ENCODE assay signal across 12 cellular contexts in genomic region chr5:57825026-57825683, GRCh38.
DNase-seq lines count a peak whose midpoint lies in the region; ATAC-seq and TF ChIP-seq lines count a peak whose summit lies in the region.
"Had no signal": no experiment of that assay in that cellular context is flagged by ENCODE, and none has a peak within 500 bp of the region (broad histone marks: within the 10 kb centered on the region; RNA-seq: fewer than 3 reads in every experiment).

No MANE protein-coding gene starts in this region.

- H3K27me3 ChIP-seq in A673 (replicated peaks; ENCODE audit: insufficient read depth, low read depth, low read length, poor library complexity) (no peaks in the 10 kb centered on the region), right cardiac atrium (ENCODE audit: control insufficient read depth, insufficient read depth) (no peaks in the 10 kb centered on the region)
- H3K27me3 ChIP-seq: ovary had no signal

- intact Hi-C loops in A673 (cut with micrococcal nuclease; ENCODE audit: unreplicated experiment) (no loop called here), right cardiac atrium (cut with DNase I) (no loop called here)

- no peak for ATAC-seq in right cardiac atrium
- no peak for ATAC-seq in HG03354 (IDR thresholded peaks at IDR 0.05; ENCODE audit: poor library complexity, severe bottlenecking, unreplicated experiment)
- ATAC-seq: Right ventricle myocardium inferior had no signal

- DNase-seq in A673 (ENCODE audit: low spot score) (peak; percentile 88), HS-27A (ENCODE audit: low read depth) (peak; percentile 75), T1000 (lab: John Stamatoyannopoulos, UW) (peak; percentile 47), glomerular visceral epithelial cell (ENCODE audit: extremely low spot score) (peak; percentile 98), right cardiac atrium (no peak), NCI-H1417 treated with DMSO at 0.1 percent for 48 hours (lab: John Stamatoyannopoulos, UW) (no peak), Kasumi-1 (lab: John Stamatoyannopoulos, UW) (no peak)
- DNase-seq: GDM1, left ventricle myocardium inferior, ovary had no signal

- H3K9me3 ChIP-seq in A673 (ENCODE audit: low read depth, low read length, poor library complexity, severe bottlenecking), result no peaks in the 10 kb centered on the region
- H3K9me3 ChIP-seq in right cardiac atrium (ENCODE audit: control insufficient read depth, low read length), result no peaks in the 10 kb centered on the region
- H3K9me3 ChIP-seq: ovary had no signal

- CTCF ChIA-PET in A673 (lab: Charles Lee), result interaction anchor here (0.9 kb wide), 1 partner anchor 19 kb away, joined by 3 read pairs; no protein-coding TSS in a partner anchor

- no TSS peak for BruUV-seq in A673 (replicated peaks; lab: Mats Ljungman, UMichigan)

- POLR2A ChIA-PET in A673 (lab: Charles Lee; ENCODE audit: low non-redundant PET), result no interaction called here

- H3K27ac ChIP-seq in A673 (ENCODE audit: low read depth, low read length, poor library complexity, severe bottlenecking) (peak overlapping the region; percentile 70), right cardiac atrium (ENCODE audit: low read length) (no peak overlapping the region)
- H3K27ac ChIP-seq: left ventricle myocardium inferior, ovary had no signal

- TF ChIP-seq CTCF in A673 (conservative IDR thresholded peaks at IDR 0.05; ENCODE audit: low read depth, low read length), result no peak

- peaks cover 14% of the 10 kb centered on the region for H3K4me1 ChIP-seq in A673 (ENCODE audit: insufficient read depth, low read length, poor library complexity, severe bottlenecking)
- no peaks in the 10 kb centered on the region for H3K4me1 ChIP-seq in right cardiac atrium (ENCODE audit: control insufficient read depth, insufficient read depth, low read length)
- H3K4me1 ChIP-seq: left ventricle myocardium inferior had no signal

- WGBS in right cardiac atrium, result 85% methylated on average over 3 of the region's 3 CpGs

- no peak overlapping the region for H3K4me3 ChIP-seq in A673 (ENCODE audit: low read depth, low read length, poor library complexity, severe bottlenecking)
- no peak overlapping the region for H3K4me3 ChIP-seq in right cardiac atrium (ENCODE audit: low read length)
- H3K4me3 ChIP-seq: left ventricle myocardium inferior, ovary had no signal

- no peaks in the 10 kb centered on the region for H3K36me3 ChIP-seq in A673 (ENCODE audit: insufficient read depth, low read length, poor library complexity, severe bottlenecking)
- H3K36me3 ChIP-seq: left ventricle myocardium inferior, ovary had no signal

Comparison
In these comparisons a context has a peak if more than half of its experiments do, and no peak if none do; other contexts are left out.
1. DNase-seq: peak in A673 (single experiment), HS-27A (single experiment), T1000 (single experiment) and glomerular visceral epithelial cell (single experiment); none in right cardiac atrium (0 of 3), NCI-H1417 treated with DMSO at 0.1 percent for 48 hours (single experiment) and Kasumi-1 (0 of 2).